In the genomic region with DNA sequence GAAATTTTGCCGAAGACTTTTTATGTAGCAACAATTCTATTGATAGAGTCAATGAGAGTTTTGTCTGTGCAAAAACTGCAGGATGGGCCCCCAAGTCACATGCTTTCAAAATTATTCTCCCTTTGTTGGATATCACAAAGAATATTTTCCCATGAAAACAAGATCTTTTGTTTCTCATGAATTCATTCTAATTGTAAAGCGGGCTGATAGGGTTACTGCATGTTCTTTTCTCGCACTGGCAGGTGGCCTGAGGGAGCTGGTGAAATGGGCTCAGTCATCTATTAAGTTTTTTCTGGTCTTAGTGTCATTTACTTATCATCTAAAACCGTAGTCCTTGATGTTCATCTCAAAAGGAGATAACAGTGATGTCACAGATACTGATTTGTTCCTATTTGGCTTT, we compare ENCODE assay signal across 22 cellular contexts. TPM values are rescaled to one million over a fixed set of nuclear protein-coding genes. Genes with fewer than 3 reads are reported as not detected.
DNase-seq lines count a peak whose midpoint lies in the region; ATAC-seq and TF ChIP-seq lines count a peak whose summit lies in the region.
"Had no signal": no experiment of that assay in that cellular context is flagged by ENCODE, and none has a peak within 500 bp of the region (broad histone marks: within the 10 kb centered on the region; RNA-seq: fewer than 3 reads in every experiment).

No MANE protein-coding gene starts in this region.

- H3K4me2 ChIP-seq in OCI-LY7 (ENCODE audit: low read length): no peak overlapping the region
- H3K4me2 ChIP-seq: BLaER1 had no signal

- no peaks in the 10 kb centered on the region for H3K9me3 Mint-ChIP-seq in stimulated activated naive B cell treated with anti-CD40 and anti-IgM and Interleukin-4, amounts not matched to agents 10 μg/mL and 1 μg/mL and 100 μg/mL, for 72 hours
- H3K9me3 Mint-ChIP-seq in activated CD4-positive, alpha-beta memory T cell treated with anti-CD3 and anti-CD28 coated beads, Interleukin-2, amount 10 ng/mL, durations not matched to agents 7 days and 5 days: no peaks in the 10 kb centered on the region
- H3K9me3 Mint-ChIP-seq: CD4-positive, alpha-beta T cell had no signal

- no peaks in the 10 kb centered on the region for H3K9me2 ChIP-seq in OCI-LY7 (ENCODE audit: insufficient read depth, low read length)

- no peaks in the 10 kb centered on the region for H4K20me1 ChIP-seq in OCI-LY7 (ENCODE audit: insufficient read depth, low read length)
- H4K20me1 ChIP-seq: BLaER1 had no signal

- H3K4me1 ChIP-seq in OCI-LY7 (ENCODE audit: insufficient read depth, low read length, poor library complexity, severe bottlenecking): peaks cover 7% of the 10 kb centered on the region
- H3K4me1 ChIP-seq: BLaER1 had no signal

- POLR2A ChIA-PET in OCI-LY7 (lab: Charles Lee): no interaction called here
- POLR2A ChIA-PET in activated CD4-positive, alpha-beta memory T cell treated with anti-CD3 and anti-CD28 coated beads, Interleukin-2, amount 10 ng/mL, durations not matched to agents 7 days and 5 days (lab: Charles Lee): no interaction called here

- no TSS peak for BruUV-seq in OCI-LY7 (replicated peaks; lab: Mats Ljungman, UMichigan)

- no peak overlapping the region for H3K27ac ChIP-seq in OCI-LY7 (ENCODE audit: low read depth, low read length, poor library complexity, severe bottlenecking)
- H3K27ac ChIP-seq: BLaER1, RWPE1, SK-N-MC had no signal

- no peak for ATAC-seq in GM18909 (IDR thresholded peaks at IDR 0.05; ENCODE audit: poor library complexity, unreplicated experiment)
- ATAC-seq in stimulated activated naive B cell treated with anti-CD40 and anti-IgM and Interleukin-4, amounts not matched to agents 10 μg/mL and 1 μg/mL and 100 μg/mL, for 72 hours (replicated peaks): no peak
- ATAC-seq: GM12878, K562 had no signal

- peak overlapping the region; percentile 29; the same call in 1 of the 2 replicates for H2AFZ ChIP-seq in OCI-LY7 (ENCODE audit: low read length)

- intact Hi-C loops in OCI-LY7 (cut with micrococcal nuclease; ENCODE audit: unreplicated experiment): no loop called here

- H3K36me3 Mint-ChIP-seq in stimulated activated naive B cell treated with anti-CD40 and anti-IgM and Interleukin-4, amounts not matched to agents 10 μg/mL and 1 μg/mL and 100 μg/mL, for 72 hours: no peaks in the 10 kb centered on the region
- H3K36me3 Mint-ChIP-seq in activated CD4-positive, alpha-beta memory T cell treated with anti-CD3 and anti-CD28 coated beads, Interleukin-2, amount 10 ng/mL, durations not matched to agents 7 days and 5 days (ENCODE audit: low read depth): no peaks in the 10 kb centered on the region

- CTCF ChIA-PET in OCI-LY7 (lab: Charles Lee; ENCODE audit: unreplicated experiment): no interaction called here
- CTCF ChIA-PET in activated CD4-positive, alpha-beta memory T cell treated with anti-CD3 and anti-CD28 coated beads, Interleukin-2, amount 10 ng/mL, durations not matched to agents 7 days and 5 days (lab: Charles Lee): no interaction called here

- H3K36me3 ChIP-seq in OCI-LY7 (ENCODE audit: insufficient read depth, low read length): no peaks in the 10 kb centered on the region
- H3K36me3 ChIP-seq: BLaER1, MG63 had no signal

- no peak overlapping the region for H3K27ac Mint-ChIP-seq in stimulated activated naive B cell treated with anti-CD40 and anti-IgM and Interleukin-4, amounts not matched to agents 10 μg/mL and 1 μg/mL and 100 μg/mL, for 72 hours
- H3K27ac Mint-ChIP-seq in activated CD4-positive, alpha-beta memory T cell treated with anti-CD3 and anti-CD28 coated beads, Interleukin-2, amount 10 ng/mL, durations not matched to agents 7 days and 5 days: no peak overlapping the region
- H3K27ac Mint-ChIP-seq: CD4-positive, alpha-beta T cell; H9 had no signal

- H3K79me2 ChIP-seq in OCI-LY7 (ENCODE audit: insufficient read depth, low read depth, low read length): no peaks in the 10 kb centered on the region

- TF ChIP-seq CTCF in OCI-LY7 (conservative IDR thresholded peaks at IDR 0.05; ENCODE audit: low read length): no peak

- peaks cover 0 to 7% of the 10 kb centered on the region in 2 donors for H3K27me3 Mint-ChIP-seq in stimulated activated naive B cell treated with anti-CD40 and anti-IgM and Interleukin-4, amounts not matched to agents 10 μg/mL and 1 μg/mL and 100 μg/mL, for 72 hours
- H3K27me3 Mint-ChIP-seq in activated CD4-positive, alpha-beta memory T cell treated with anti-CD3 and anti-CD28 coated beads, Interleukin-2, amount 10 ng/mL, durations not matched to agents 7 days and 5 days: no peaks in the 10 kb centered on the region
- H3K27me3 Mint-ChIP-seq: CD4-positive, alpha-beta T cell had no signal

- H3K4me1 Mint-ChIP-seq in stimulated activated naive B cell treated with anti-CD40 and anti-IgM and Interleukin-4, amounts not matched to agents 10 μg/mL and 1 μg/mL and 100 μg/mL, for 72 hours: peaks cover 0 to 9% of the 10 kb centered on the region in 2 donors
- no peaks in the 10 kb centered on the region for H3K4me1 Mint-ChIP-seq in activated CD4-positive, alpha-beta memory T cell treated with anti-CD3 and anti-CD28 coated beads, Interleukin-2, amount 10 ng/mL, durations not matched to agents 7 days and 5 days

- H3K4me3 ChIP-seq in OCI-LY7 (ENCODE audit: low read depth, low read length, poor library complexity, severe bottlenecking): no peak overlapping the region
- H3K4me3 ChIP-seq: BLaER1, GM12878, K562, MG63, SK-N-MC had no signal

- H3K9me3 ChIP-seq in OCI-LY7 (ENCODE audit: low read length): no peaks in the 10 kb centered on the region
- H3K9me3 ChIP-seq: BLaER1, MG63 had no signal

- no peak overlapping the region for H3K4me3 Mint-ChIP-seq in stimulated activated naive B cell treated with anti-CD40 and anti-IgM and Interleukin-4, amounts not matched to agents 10 μg/mL and 1 μg/mL and 100 μg/mL, for 72 hours
- no peak overlapping the region for H3K4me3 Mint-ChIP-seq in activated CD4-positive, alpha-beta memory T cell treated with anti-CD3 and anti-CD28 coated beads, Interleukin-2, amount 10 ng/mL, durations not matched to agents 7 days and 5 days
- H3K4me3 Mint-ChIP-seq: CD4-positive, alpha-beta T cell; H9 had no signal

- DNase-seq in NCI-H146 (lab: John Stamatoyannopoulos, UW) (peak; percentile 52), OCI-LY7 (ENCODE audit: low spot score) (no peak), globus pallidus (ENCODE audit: low spot score) (peak; percentile 52), superior temporal gyrus (ENCODE audit: extremely low spot score) (peak; percentile 64)
- no peak for DNase-seq in stimulated activated naive B cell treated with anti-CD40 and anti-IgM and Interleukin-4, amounts not matched to agents 10 μg/mL and 1 μg/mL and 100 μg/mL, for 72 hours
- no peak for DNase-seq in activated CD4-positive, alpha-beta memory T cell treated with anti-CD3 and anti-CD28 coated beads, Interleukin-2, amount 10 ng/mL, durations not matched to agents 7 days and 5 days
- DNase-seq: CD4-positive, alpha-beta T cell; COR-L47; DND-41; H9; MG63; NCI-H1048; NCI-H1417 treated with DMSO at 0.1 percent for 48 hours; NCI-H1930; NCI-H69; SHP77 treated with DMSO at 0.1 percent for 48 hours had no signal

RNA-seq across cellular contexts. Expression of a gene that starts 44.2 kb away (rescaled TPM):
- total RNA-seq in OCI-LY7 (2014; rRNA removed; shearing (Covaris generic)): 88.6 and 92.7 TPM in 2 replicates
- total RNA-seq in OCI-LY7 (2022): 80.4 and 83.4 TPM in 2 replicates
- 10 to 100 TPM; 75.7 to 76.4 TPM for total RNA-seq in activated CD4-positive, alpha-beta memory T cell treated with anti-CD3 and anti-CD28 coated beads, Interleukin-2, amount 10 ng/mL, durations not matched to agents 7 days and 5 days

Comparison
In these comparisons a context has a peak if more than half of its experiments do, and no peak if none do; other contexts are left out.
1. DNase-seq: peak in NCI-H146 (single experiment), globus pallidus (single experiment) and superior temporal gyrus (single experiment); none in OCI-LY7 (single experiment), stimulated activated naive B cell treated with anti-CD40 and anti-IgM and Interleukin-4, amounts not matched to agents 10 μg/mL and 1 μg/mL and 100 μg/mL, for 72 hours (single experiment) and activated CD4-positive, alpha-beta memory T cell treated with anti-CD3 and anti-CD28 coated beads, Interleukin-2, amount 10 ng/mL, durations not matched to agents 7 days and 5 days (single experiment).